Comparison of ENCODE assay signal across 23 cellular contexts in the genomic region with DNA sequence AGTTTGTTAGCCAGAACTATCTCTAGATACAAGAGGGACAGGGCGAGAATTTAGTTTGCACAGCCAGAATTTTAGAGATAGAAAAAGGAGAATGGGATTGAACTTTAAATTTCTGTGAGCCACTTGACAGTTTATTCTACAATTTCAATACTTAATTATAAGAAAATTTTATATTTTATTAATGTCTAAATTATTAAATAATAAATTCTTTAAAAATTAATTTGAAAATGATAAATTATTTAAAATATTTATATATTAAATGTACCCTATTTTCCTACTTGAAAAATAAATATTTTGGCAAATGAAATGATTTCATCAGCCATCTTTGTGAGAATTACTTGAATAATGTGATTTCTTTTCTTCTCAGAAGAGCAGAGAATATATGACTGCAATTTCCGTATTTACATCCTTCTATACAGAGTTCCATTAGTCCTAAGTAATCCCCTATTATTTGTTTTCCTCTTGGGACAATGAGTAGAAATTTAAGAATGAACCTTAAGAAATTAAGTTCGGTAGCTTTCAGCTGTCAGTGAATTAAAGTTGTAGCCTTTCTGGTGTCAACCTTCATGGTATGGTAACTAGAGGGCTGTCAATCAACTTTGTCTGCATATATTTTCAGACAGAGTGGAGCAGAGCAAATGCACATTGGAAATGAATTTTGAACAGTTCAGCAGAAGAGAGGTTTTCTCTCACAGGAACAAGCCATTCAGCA.
DNase-seq lines count a peak whose midpoint lies in the region; ATAC-seq, FAIRE-seq and TF ChIP-seq lines count a peak whose summit lies in the region.
"Had no signal": no experiment of that assay in that cellular context is flagged by ENCODE, and none has a peak within 500 bp of the region (broad histone marks: within the 10 kb centered on the region; RNA-seq: fewer than 3 reads in every experiment).

No MANE protein-coding gene starts in this region.

- no CpG with 5 or more reads among the region's 3 CpGs for WGBS in trophoblast cell (ENCODE audit: extremely low coverage, insufficient coverage, insufficient read length)

- H3K27ac ChIP-seq in A673 (ENCODE audit: low read depth, low read length, poor library complexity, severe bottlenecking) (no peak overlapping the region), trophoblast cell (ENCODE audit: low read depth, low read length) (peak overlapping the region; percentile 65)
- H3K27ac ChIP-seq: GM23248, RWPE1, SK-N-MC had no signal

- no peak overlapping the region for H4K8ac ChIP-seq in trophoblast cell (ENCODE audit: low read depth, low read length)

- no peak overlapping the region for H3K14ac ChIP-seq in trophoblast cell (ENCODE audit: low read length)

- BruUV-seq in A673 (replicated peaks; lab: Mats Ljungman, UMichigan), result no TSS peak

- POLR2A ChIA-PET in A673 (lab: Charles Lee; ENCODE audit: low non-redundant PET), result no interaction called here
- POLR2A ChIA-PET in WTC11 (lab: Charles Lee), result no interaction called here

- H4K12ac ChIP-seq in trophoblast cell (ENCODE audit: low read depth, low read length), result no peak overlapping the region

- no peak overlapping the region for H3K27ac Mint-ChIP-seq in WTC11
- H3K27ac Mint-ChIP-seq: CD4-positive, CD25-positive, alpha-beta regulatory T cell had no signal

- no peaks in the 10 kb centered on the region for H3K79me2 ChIP-seq in trophoblast cell (ENCODE audit: control insufficient read depth, insufficient read depth, low read length, poor library complexity)

- TF ChIP-seq CTCF in A673 (conservative IDR thresholded peaks at IDR 0.05; ENCODE audit: low read depth, low read length) (no peak), WTC11 (IDR thresholded peaks at IDR 0.05) (no peak)

- H2BK5ac ChIP-seq in trophoblast cell (ENCODE audit: low read depth, low read length, poor library complexity), result no peak overlapping the region

- H2BK12ac ChIP-seq in trophoblast cell (ENCODE audit: low read length), result no peak overlapping the region

- no peak overlapping the region for H3K4me3 Mint-ChIP-seq in WTC11
- H3K4me3 Mint-ChIP-seq: CD4-positive, CD25-positive, alpha-beta regulatory T cell had no signal

- no peak for ATAC-seq in WTC11
- ATAC-seq in GM21390 (IDR thresholded peaks at IDR 0.05; ENCODE audit: unreplicated experiment), result no peak

- H2AFZ ChIP-seq in trophoblast cell (ENCODE audit: insufficient read depth, low read length, poor library complexity), result no peak overlapping the region
- H2AFZ ChIP-seq: GM23248 had no signal

- peaks cover 19% of the 10 kb centered on the region for H3K36me3 Mint-ChIP-seq in WTC11
- H3K36me3 Mint-ChIP-seq: CD4-positive, CD25-positive, alpha-beta regulatory T cell had no signal

- H3K4me1 ChIP-seq in A673 (ENCODE audit: insufficient read depth, low read length, poor library complexity, severe bottlenecking) (peaks cover 10% of the 10 kb centered on the region), trophoblast cell (ENCODE audit: control insufficient read depth in 1 of 2, insufficient read depth in 2 of 2, low read length in 2 of 2) (no peaks in the 10 kb centered on the region)

- no peak overlapping the region for H2AK5ac ChIP-seq in trophoblast cell (ENCODE audit: low read length)

- H3K9ac ChIP-seq in trophoblast cell (ENCODE audit: low read length), result no peak overlapping the region
- H3K9ac ChIP-seq: GM23248 had no signal

- H3K9me3 ChIP-seq in A673 (ENCODE audit: low read depth, low read length, poor library complexity, severe bottlenecking) (no peaks in the 10 kb centered on the region), trophoblast cell (ENCODE audit: insufficient read depth, low read depth, low read length) (no peaks in the 10 kb centered on the region)
- H3K9me3 ChIP-seq: HAP-1 had no signal

- no peak overlapping the region for H4K91ac ChIP-seq in trophoblast cell (ENCODE audit: low read depth, low read length)

- H3K4me2 ChIP-seq in trophoblast cell (ENCODE audit: low read length), result peak overlapping the region; percentile 27

- H3K79me1 ChIP-seq in trophoblast cell (ENCODE audit: low read length), result peaks cover 4% of the 10 kb centered on the region

- H3K36me3 ChIP-seq in A673 (ENCODE audit: insufficient read depth, low read length, poor library complexity, severe bottlenecking) (no peaks in the 10 kb centered on the region), trophoblast cell (ENCODE audit: control insufficient read depth in 1 of 2, insufficient read depth in 2 of 2, low read length in 2 of 2) (no peaks in the 10 kb centered on the region), H7 (replicated peaks; ENCODE audit: control insufficient read depth, insufficient read depth, low read length) (no peaks in the 10 kb centered on the region)
- H3K36me3 ChIP-seq: HAP-1 had no signal

- no peak overlapping the region for H3K18ac ChIP-seq in trophoblast cell (ENCODE audit: low read length)

- FAIRE-seq in frontal cortex (lab: Jason Lieb, UNC), result peak; percentile 90

- H3K4ac ChIP-seq in trophoblast cell (ENCODE audit: low read depth, low read length), result no peak overlapping the region

- DNase-seq in A673 (ENCODE audit: low spot score) (peak; percentile 30), WTC11 (ENCODE audit: low spot score) (no peak), frontal cortex (ENCODE audit: low spot score in 2 of 2) (no peak), trophoblast cell (no peak), AG08396 (ENCODE audit: low spot score) (no peak), H7 (no peak)
- DNase-seq: CD4-positive, CD25-positive, alpha-beta regulatory T cell; COR-L47; DMS79; GM23248; KG1; NCI-H1105; NCI-H1694; NCI-H2081; NCI-H2171; NCI-H446; NCI-H526; SHP77 treated with DMSO at 0.1 percent for 48 hours; SW 1271 had no signal

- H3K27me3 ChIP-seq in A673 (replicated peaks; ENCODE audit: insufficient read depth, low read depth, low read length, poor library complexity) (no peaks in the 10 kb centered on the region), trophoblast cell (ENCODE audit: insufficient read depth, low read length) (no peaks in the 10 kb centered on the region), H7 (ENCODE audit: control insufficient read depth, insufficient read depth, low read length) (no peaks in the 10 kb centered on the region)

- H3K4me1 Mint-ChIP-seq in WTC11, result peaks cover 14% of the 10 kb centered on the region

- intact Hi-C loops in A673 (cut with micrococcal nuclease; ENCODE audit: unreplicated experiment), result no loop called here

- H3K27me3 Mint-ChIP-seq in WTC11 (ENCODE audit: low read depth), result no peaks in the 10 kb centered on the region
- H3K27me3 Mint-ChIP-seq: CD4-positive, CD25-positive, alpha-beta regulatory T cell had no signal

- H2BK120ac ChIP-seq in trophoblast cell (ENCODE audit: insufficient read depth, low read length, poor library complexity), result no peak overlapping the region

- H3K23ac ChIP-seq in trophoblast cell (ENCODE audit: low read length), result no peak overlapping the region

- peaks cover 27% of the 10 kb centered on the region for H3K9me3 Mint-ChIP-seq in WTC11

- no peak overlapping the region for H3K4me3 ChIP-seq in A673 (ENCODE audit: low read depth, low read length, poor library complexity, severe bottlenecking)
- no peak overlapping the region for H3K4me3 ChIP-seq in trophoblast cell (ENCODE audit: low read depth, low read length)
- H3K4me3 ChIP-seq in H7 (ENCODE audit: insufficient read depth, low read depth, low read length), result no peak overlapping the region
- H3K4me3 ChIP-seq: GM23248, HAP-1, SK-N-MC had no signal

- CTCF ChIA-PET in A673 (lab: Charles Lee) (no interaction called here), WTC11 (lab: Charles Lee) (no interaction called here)

TF ChIP-seq in WTC11, 78 proteins besides CTCF, POLR2A, EP300 and RAD21:
- no peak for TF ChIP-seq NR3C1 (CRISPR knock-in tag; conservative IDR thresholded peaks at IDR 0.05; ENCODE audit: low read depth)
- TF ChIP-seq HMGA2 (CRISPR knock-in tag; IDR thresholded peaks at IDR 0.05), result peak; percentile 91
